1 cellular context compared by ENCODE assay signal in genomic region chr1:205224736-205225135, GRCh38.
A peak's percentile ranks its signal among the peaks of the same experiment; 100 is the strongest.
TF ChIP-seq lines count a peak whose summit lies in the region.

No MANE protein-coding gene starts in this region.

TF ChIP-seq in HEK293, 187 proteins besides CTCF, POLR2A, EP300 and RAD21 (continued from another document):
- TF ChIP-seq ZNF366 (tag by site-specific recombination; conservative IDR thresholded peaks at IDR 0.05), result 0 out of 2 replicates have a peak, but pooled peaks have one; percentile 36
- no peak for TF ChIP-seq SETDB1 (IDR thresholded peaks at IDR 0.05; ENCODE audit: insufficient read length, low read length)
- no peak for TF ChIP-seq ZNF146 (tag by site-specific recombination; IDR thresholded peaks at IDR 0.05)
- TF ChIP-seq KLF10 (tag by site-specific recombination; IDR thresholded peaks at IDR 0.05), result peak; percentile 56; the same call in 1 of the 2 replicates
- TF ChIP-seq SP7 (tag by site-specific recombination; IDR thresholded peaks at IDR 0.05), result peak; percentile 96
- peak; percentile 100 for TF ChIP-seq WT1 (tag by site-specific recombination; IDR thresholded peaks at IDR 0.05)
- TF ChIP-seq ZEB2 (tag by site-specific recombination; IDR thresholded peaks at IDR 0.05), result peak; percentile 71
- TF ChIP-seq ZNF2 (tag by site-specific recombination; IDR thresholded peaks at IDR 0.05), result no peak
- TF ChIP-seq PRDM6 (tag by site-specific recombination; IDR thresholded peaks at IDR 0.05), result peak; percentile 98
- peak; percentile 94 for TF ChIP-seq FEZF1 (tag by site-specific recombination; IDR thresholded peaks at IDR 0.05)
- TF ChIP-seq ZSCAN30 (tag by site-specific recombination; IDR thresholded peaks at IDR 0.05), result peak; percentile 53; the same call in 1 of the 2 replicates
- TF ChIP-seq PRDM1 (tag by site-specific recombination; IDR thresholded peaks at IDR 0.05), result no peak
- no peak for TF ChIP-seq ZNF184 (tag by site-specific recombination; IDR thresholded peaks at IDR 0.05)
- TF ChIP-seq ZNF629 (tag by site-specific recombination; IDR thresholded peaks at IDR 0.05), result peak; percentile 71
- TF ChIP-seq, protein P1, sequence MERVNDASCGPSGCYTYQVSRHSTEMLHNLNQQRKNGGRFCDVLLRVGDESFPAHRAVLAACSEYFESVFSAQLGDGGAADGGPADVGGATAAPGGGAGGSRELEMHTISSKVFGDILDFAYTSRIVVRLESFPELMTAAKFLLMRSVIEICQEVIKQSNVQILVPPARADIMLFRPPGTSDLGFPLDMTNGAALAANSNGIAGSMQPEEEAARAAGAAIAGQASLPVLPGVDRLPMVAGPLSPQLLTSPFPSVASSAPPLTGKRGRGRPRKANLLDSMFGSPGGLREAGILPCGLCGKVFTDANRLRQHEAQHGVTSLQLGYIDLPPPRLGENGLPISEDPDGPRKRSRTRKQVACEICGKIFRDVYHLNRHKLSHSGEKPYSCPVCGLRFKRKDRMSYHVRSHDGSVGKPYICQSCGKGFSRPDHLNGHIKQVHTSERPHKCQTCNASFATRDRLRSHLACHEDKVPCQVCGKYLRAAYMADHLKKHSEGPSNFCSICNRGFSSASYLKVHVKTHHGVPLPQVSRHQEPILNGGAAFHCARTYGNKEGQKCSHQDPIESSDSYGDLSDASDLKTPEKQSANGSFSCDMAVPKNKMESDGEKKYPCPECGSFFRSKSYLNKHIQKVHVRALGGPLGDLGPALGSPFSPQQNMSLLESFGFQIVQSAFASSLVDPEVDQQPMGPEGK (tag by site-specific recombination; IDR thresholded peaks at IDR 0.05), result 0 out of 2 replicates have a peak, but pooled peaks have one; percentile 22
- TF ChIP-seq OSR2 (tag by site-specific recombination; IDR thresholded peaks at IDR 0.05), result peak; percentile 97
- TF ChIP-seq ZIC2 (tag by site-specific recombination; IDR thresholded peaks at IDR 0.05), result no peak
